ENCODE assay signal across 10 cellular contexts in the genomic region with DNA sequence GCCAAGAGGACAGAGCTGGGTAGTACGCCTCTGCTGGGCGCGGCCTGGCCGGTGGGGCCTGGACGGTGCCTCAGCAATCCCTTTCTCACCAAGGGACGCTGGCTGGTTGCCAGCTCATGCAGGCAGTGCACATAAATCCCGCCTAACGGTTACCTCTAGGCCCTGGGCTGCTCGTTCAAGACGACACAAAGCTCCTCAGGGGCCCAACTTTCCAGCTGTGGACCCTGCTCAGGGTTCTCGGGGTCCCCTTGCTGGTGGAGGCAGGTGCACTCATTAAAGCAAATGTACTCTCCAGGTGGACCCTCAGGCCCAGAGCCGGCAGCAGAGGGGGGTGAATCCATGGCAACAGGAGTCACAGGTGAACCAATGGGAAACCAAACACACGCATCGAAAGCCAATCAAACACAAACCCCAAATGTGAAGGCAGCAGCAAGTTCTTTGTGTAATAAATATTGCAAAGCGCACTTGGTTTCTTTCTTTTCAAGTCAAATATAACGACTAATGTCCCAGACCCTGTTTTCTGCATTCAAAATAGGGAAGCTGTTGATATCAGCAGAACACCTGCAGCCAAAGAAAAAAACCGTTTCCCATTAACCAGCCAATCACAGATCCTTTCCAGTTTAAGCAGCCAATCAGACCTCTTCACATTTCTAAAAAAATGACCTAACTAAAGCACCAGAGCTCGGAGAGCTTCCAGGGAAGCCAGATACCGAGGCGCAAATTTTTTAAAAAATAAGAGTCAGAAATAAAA. TPM values are rescaled to one million over a fixed set of nuclear protein-coding genes. Genes with fewer than 3 reads are reported as not detected.
DNase-seq lines count a peak whose midpoint lies in the region; ATAC-seq lines count a peak whose summit lies in the region.
"Had no signal": no experiment of that assay in that cellular context is flagged by ENCODE, and none has a peak within 500 bp of the region (broad histone marks: within the 10 kb centered on the region; RNA-seq: fewer than 3 reads in every experiment).

No MANE protein-coding gene starts in this region.

- peak overlapping the region; percentile 57 for H3K4me3 Mint-ChIP-seq in activated naive CD4-positive, alpha-beta T cell treated with anti-CD3 and anti-CD28 coated beads for 36 hours
- peak overlapping the region; percentile 55 for H3K4me3 Mint-ChIP-seq in activated naive CD8-positive, alpha-beta T cell treated with anti-CD3 and anti-CD28 coated beads, Interleukin-2, amount 10 ng/mL, durations not matched to agents 7 days and 5 days
- H3K4me3 Mint-ChIP-seq in stimulated activated naive CD8-positive, alpha-beta T cell treated with anti-CD3 and anti-CD28 coated beads, Interleukin-15, amount 100 ng/mL, for 72 hours: peak overlapping the region; percentile 57 to 81

- DNase-seq in activated naive CD4-positive, alpha-beta T cell treated with anti-CD3 and anti-CD28 coated beads for 36 hours: no peak
- DNase-seq in activated naive CD4-positive, alpha-beta T cell treated with anti-CD3 and anti-CD28 coated beads, Interleukin-2, amount 50 U/mL, for 16 hours: no peak
- DNase-seq in MV-4-11 (lab: John Stamatoyannopoulos, UW) (peak; percentile 71), DMS53 treated with DMSO at 0.1 percent for 48 hours (lab: John Stamatoyannopoulos, UW; ENCODE audit: unreplicated experiment) (no peak), LoVo (ENCODE audit: low spot score) (no peak)
- DNase-seq in activated naive CD8-positive, alpha-beta T cell treated with anti-CD3 and anti-CD28 coated beads, Interleukin-2, amount 10 ng/mL, durations not matched to agents 7 days and 5 days: no peak
- no peak for DNase-seq in stimulated activated naive CD8-positive, alpha-beta T cell treated with anti-CD3 and anti-CD28 coated beads, Interleukin-15, amount 100 ng/mL, for 72 hours
- DNase-seq: MM.1S, right cardiac atrium had no signal

- POLR2A ChIA-PET in activated naive CD8-positive, alpha-beta T cell treated with anti-CD3 and anti-CD28 coated beads, Interleukin-2, amount 10 ng/mL, durations not matched to agents 7 days and 5 days (lab: Charles Lee): interaction anchor here (0.5 to 0.7 kb wide), 2 partner anchors 49 to 63 kb away, joined by 3 to 5 read pairs; no protein-coding TSS in a partner anchor

- peaks cover 9% of the 10 kb centered on the region for H3K4me1 Mint-ChIP-seq in activated naive CD4-positive, alpha-beta T cell treated with anti-CD3 and anti-CD28 coated beads for 36 hours (ENCODE audit: low read depth)
- H3K4me1 Mint-ChIP-seq in activated naive CD8-positive, alpha-beta T cell treated with anti-CD3 and anti-CD28 coated beads, Interleukin-2, amount 10 ng/mL, durations not matched to agents 7 days and 5 days: peaks cover 7% of the 10 kb centered on the region
- H3K4me1 Mint-ChIP-seq in stimulated activated naive CD8-positive, alpha-beta T cell treated with anti-CD3 and anti-CD28 coated beads, Interleukin-15, amount 100 ng/mL, for 72 hours: peaks cover 25% of the 10 kb centered on the region

- intact Hi-C loops in activated naive CD4-positive, alpha-beta T cell treated with anti-CD3 and anti-CD28 coated beads for 36 hours (cut with micrococcal nuclease): no loop called here

- H3K36me3 Mint-ChIP-seq in activated naive CD4-positive, alpha-beta T cell treated with anti-CD3 and anti-CD28 coated beads for 36 hours (ENCODE audit: low read depth): peaks cover 4% of the 10 kb centered on the region
- peaks cover 6% of the 10 kb centered on the region for H3K36me3 Mint-ChIP-seq in activated naive CD8-positive, alpha-beta T cell treated with anti-CD3 and anti-CD28 coated beads, Interleukin-2, amount 10 ng/mL, durations not matched to agents 7 days and 5 days

- ATAC-seq in activated naive CD8-positive, alpha-beta T cell treated with anti-CD3 and anti-CD28 coated beads, Interleukin-2, amount 10 ng/mL, durations not matched to agents 7 days and 5 days (ENCODE audit: low read depth): peak; percentile 67
- peak; percentile 56 for ATAC-seq in stimulated activated naive CD8-positive, alpha-beta T cell treated with anti-CD3 and anti-CD28 coated beads, Interleukin-15, amount 100 ng/mL, for 72 hours
- ATAC-seq in HG03139 (IDR thresholded peaks at IDR 0.05; ENCODE audit: unreplicated experiment): no peak
- ATAC-seq: right cardiac atrium had no signal

- no peak overlapping the region for H3K27ac Mint-ChIP-seq in activated naive CD4-positive, alpha-beta T cell treated with anti-CD3 and anti-CD28 coated beads for 36 hours
- peak overlapping the region; percentile 25 for H3K27ac Mint-ChIP-seq in activated naive CD8-positive, alpha-beta T cell treated with anti-CD3 and anti-CD28 coated beads, Interleukin-2, amount 10 ng/mL, durations not matched to agents 7 days and 5 days
- no peak overlapping the region for H3K27ac Mint-ChIP-seq in stimulated activated naive CD8-positive, alpha-beta T cell treated with anti-CD3 and anti-CD28 coated beads, Interleukin-15, amount 100 ng/mL, for 72 hours

- H3K9me3 Mint-ChIP-seq in activated naive CD4-positive, alpha-beta T cell treated with anti-CD3 and anti-CD28 coated beads for 36 hours: peaks cover 5% of the 10 kb centered on the region
- peaks cover 7% of the 10 kb centered on the region for H3K9me3 Mint-ChIP-seq in activated naive CD8-positive, alpha-beta T cell treated with anti-CD3 and anti-CD28 coated beads, Interleukin-2, amount 10 ng/mL, durations not matched to agents 7 days and 5 days
- peaks cover 5 to 9% of the 10 kb centered on the region in 2 donors for H3K9me3 Mint-ChIP-seq in stimulated activated naive CD8-positive, alpha-beta T cell treated with anti-CD3 and anti-CD28 coated beads, Interleukin-15, amount 100 ng/mL, for 72 hours

- CTCF ChIA-PET in activated naive CD4-positive, alpha-beta T cell treated with anti-CD3 and anti-CD28 coated beads for 36 hours (lab: Charles Lee): interaction anchor here (0.6 to 1.7 kb wide), 4 partner anchors 12 to 65 kb away, joined by 3 to 9 read pairs (median 4); no protein-coding TSS in a partner anchor

- H3K27me3 Mint-ChIP-seq in activated naive CD4-positive, alpha-beta T cell treated with anti-CD3 and anti-CD28 coated beads for 36 hours (ENCODE audit: low read depth): no peaks in the 10 kb centered on the region
- no peaks in the 10 kb centered on the region for H3K27me3 Mint-ChIP-seq in activated naive CD8-positive, alpha-beta T cell treated with anti-CD3 and anti-CD28 coated beads, Interleukin-2, amount 10 ng/mL, durations not matched to agents 7 days and 5 days
- peaks cover 17% of the 10 kb centered on the region for H3K27me3 Mint-ChIP-seq in stimulated activated naive CD8-positive, alpha-beta T cell treated with anti-CD3 and anti-CD28 coated beads, Interleukin-15, amount 100 ng/mL, for 72 hours

RNA-seq across cellular contexts. Expression of gene CLSTN1, which starts 26.1 kb away (rescaled TPM):
- 10 to 100 TPM; 24.0 to 24.9 TPM for total RNA-seq in activated naive CD4-positive, alpha-beta T cell treated with anti-CD3 and anti-CD28 coated beads for 36 hours
- total RNA-seq in activated naive CD8-positive, alpha-beta T cell treated with anti-CD3 and anti-CD28 coated beads, Interleukin-2, amount 10 ng/mL, durations not matched to agents 7 days and 5 days: 100 to 1,000 TPM; 104 to 106 TPM

Comparison
In these comparisons a context has a peak if more than half of its experiments do, and no peak if none do; other contexts are left out.
1. RNA of gene CLSTN1, which starts 26.1 kb away (total RNA-seq): 104 to 106 TPM in activated naive CD8-positive, alpha-beta T cell treated with anti-CD3 and anti-CD28 coated beads, Interleukin-2, amount 10 ng/mL, durations not matched to agents 7 days and 5 days; 24.0 to 24.9 TPM in activated naive CD4-positive, alpha-beta T cell treated with anti-CD3 and anti-CD28 coated beads for 36 hours; every median in the first group is over 4 times any median in the second.
2. Peak in every context shown above with its lines, with median percentiles within 50 percentile points of each other: H3K4me3 Mint-ChIP-seq.